Comparison of ENCODE assay signal across 1 cellular context in genomic region chr2:158456309-158457066, GRCh38.
TF ChIP-seq lines count a peak whose summit lies in the region.

Gene CCDC148, minus strand, starts transcription at chr2:158456753. Its CDS starts 314 bp downstream, at chr2:158456439.
Gene PKP4, plus strand, starts transcription at chr2:158456952. Its CDS starts 76,233 bp downstream, at chr2:158533185.

TF ChIP-seq in K562, 482 proteins besides CTCF, POLR2A, EP300 and RAD21 (continued from another document and continues in another):
- TF ChIP-seq NKRF (IDR thresholded peaks at IDR 0.05; ENCODE audit: borderline replicate concordance) (0 out of 2 replicates have a peak, but pooled peaks have one; percentile 34), ZEB2 (IDR thresholded peaks at IDR 0.05) (0 out of 2 replicates have a peak, but pooled peaks have one; percentile 31), EGR1 (conservative IDR thresholded peaks at IDR 0.05) (peak; percentile 75), HEY1 (CRISPR knock-in tag; IDR thresholded peaks at IDR 0.05; ENCODE audit: borderline replicate concordance) (no peak), HCFC1 (IDR thresholded peaks at IDR 0.05; ENCODE audit: low read depth, low read length) (peak; percentile 33; the same call in 1 of the 2 replicates), CEBPB (tag; IDR thresholded peaks at IDR 0.05) (no peak), LCOR (CRISPR knock-in tag; IDR thresholded peaks at IDR 0.05) (0 out of 2 replicates have a peak, but pooled peaks have one; percentile 64), MXI1 (IDR thresholded peaks at IDR 0.05; ENCODE audit: low read depth, low read length) (peak; percentile 85), NFYB (IDR thresholded peaks at IDR 0.05; ENCODE audit: extremely low read depth, insufficient read length) (peak; percentile 80), SP2 (IDR thresholded peaks at IDR 0.05; ENCODE audit: extremely low read depth, low read depth, low read length, poor library complexity, severe bottlenecking) (peak; percentile 43), CBFB (CRISPR knock-in tag; IDR thresholded peaks at IDR 0.05) (0 out of 2 replicates have a peak, but pooled peaks have one; percentile 59), JUND (IDR thresholded peaks at IDR 0.05; ENCODE audit: borderline replicate concordance, low read depth, low read length) (peak; percentile 34; the same call in 1 of the 2 replicates), JUND (tag; IDR thresholded peaks at IDR 0.05; ENCODE audit: borderline replicate concordance, low read depth, low read length) (no peak), RCOR1 (IDR thresholded peaks at IDR 0.05; ENCODE audit: borderline replicate concordance in 1 of 2, low read depth in 2 of 2, low read length in 2 of 2) (peak in 1 of 2 experiments; percentile 67; a peak in 2 of 4 replicates), CTBP1 (IDR thresholded peaks at IDR 0.05; ENCODE audit: borderline replicate concordance) (peak; percentile 44), ZNF639 (CRISPR knock-in tag; conservative IDR thresholded peaks at IDR 0.05 in 1 of 2, IDR thresholded peaks at IDR 0.05 in 1 of 2) (0 out of 4 replicates have a peak, but pooled peaks of 1 of the 2 experiments have one; percentile 40), CSDE1 (IDR thresholded peaks at IDR 0.05) (0 out of 4 replicates have a peak, but pooled peaks of 1 of the 2 experiments have one; percentile 64), TOE1 (IDR thresholded peaks at IDR 0.05; ENCODE audit: borderline replicate concordance) (peak; percentile 46; the same call in 1 of the 2 replicates), TOE1 (CRISPR knock-in tag; IDR thresholded peaks at IDR 0.05; ENCODE audit: borderline replicate concordance, low read depth) (no peak), TBP (optimal IDR thresholded peaks at IDR 0.05; ENCODE audit: low read depth, low read length) (peak; percentile 58), RB1 (IDR thresholded peaks at IDR 0.05; ENCODE audit: low read depth) (peak; percentile 65; the same call in 1 of the 2 replicates), GMEB1 (CRISPR knock-in tag; IDR thresholded peaks at IDR 0.05) (peak; percentile 79), HNRNPL (IDR thresholded peaks at IDR 0.05; ENCODE audit: low read depth, low read length) (peak; percentile 45), BMI1 (IDR thresholded peaks at IDR 0.05; ENCODE audit: low read length) (peak; percentile 66; the same call in 1 of the 2 replicates), CREB1 (IDR thresholded peaks at IDR 0.05) (peak; percentile 53; the same call in 1 of the 2 replicates), CREB1 (CRISPR knock-in tag; IDR thresholded peaks at IDR 0.05) (no peak), PYGO2 (tag; IDR thresholded peaks at IDR 0.05) (no peak), TBL1XR1 (IDR thresholded peaks at IDR 0.05; ENCODE audit: low read length in 2 of 2) (no peak), TAF1 (IDR thresholded peaks at IDR 0.05; ENCODE audit: control insufficient read depth, extremely low read depth, insufficient read depth, low read length, severe bottlenecking) (peak; percentile 61), RFX1 (IDR thresholded peaks at IDR 0.05) (peak; percentile 95), MLLT1 (IDR thresholded peaks at IDR 0.05) (peak in 1 of 2 experiments; percentile 26; a peak in 1 of 4 replicates), ATF7 (IDR thresholded peaks at IDR 0.05) (peak; percentile 20; the same call in 1 of the 2 replicates), RBM25 (IDR thresholded peaks at IDR 0.05; ENCODE audit: low read depth, low read length, severe bottlenecking) (peak; percentile 84), NEUROD1 (IDR thresholded peaks at IDR 0.05; ENCODE audit: borderline replicate concordance, low read depth, low read length, partially characterized antibody) (peak; percentile 89), STAG1 (CRISPR knock-in tag; IDR thresholded peaks at IDR 0.05; ENCODE audit: borderline replicate concordance) (no peak), CHD2 (IDR thresholded peaks at IDR 0.05; ENCODE audit: low read depth, low read length) (peak; percentile 64), ATF1 (CRISPR knock-in tag; IDR thresholded peaks at IDR 0.05) (no peak), ATF1 (tag; IDR thresholded peaks at IDR 0.05) (peak; percentile 67), TFAP4 (CRISPR knock-in tag; IDR thresholded peaks at IDR 0.05; ENCODE audit: borderline replicate concordance) (peak; percentile 85), ESRRA (IDR thresholded peaks at IDR 0.05; ENCODE audit: borderline replicate concordance, low read depth) (peak; percentile 79; the same call in 1 of the 2 replicates), NR2C1 (IDR thresholded peaks at IDR 0.05) (peak; percentile 92), NR2C1 (tag; IDR thresholded peaks at IDR 0.05) (peak; percentile 91), DACH1 (IDR thresholded peaks at IDR 0.05; ENCODE audit: partially characterized antibody) (peak; percentile 28), ASH1L (IDR thresholded peaks at IDR 0.05; ENCODE audit: borderline replicate concordance, low read depth, partially characterized antibody) (peak; percentile 83), PTTG1 (tag; IDR thresholded peaks at IDR 0.05; ENCODE audit: low read depth) (no peak), HMGXB4 (CRISPR knock-in tag; IDR thresholded peaks at IDR 0.05) (no peak), GATAD2B (IDR thresholded peaks at IDR 0.05; ENCODE audit: borderline replicate concordance) (no peak), E2F6 (IDR thresholded peaks at IDR 0.05; ENCODE audit: borderline replicate concordance in 1 of 2, extremely low read depth in 1 of 2, insufficient read depth in 1 of 2, insufficient read length in 1 of 2, low read depth in 1 of 2, low read length in 1 of 2, poor library complexity in 1 of 2, severe bottlenecking in 1 of 2) (peak in 1 of 2 experiments; percentile 98), MBD2 (IDR thresholded peaks at IDR 0.05; ENCODE audit: borderline replicate concordance, low read depth) (peak; percentile 87), ZNF212 (CRISPR knock-in tag; IDR thresholded peaks at IDR 0.05) (no peak), MNT (conservative IDR thresholded peaks at IDR 0.05) (peak in 1 of 2 experiments; percentile 43; a peak in 1 of 4 replicates), TEAD2 (tag; IDR thresholded peaks at IDR 0.05) (no peak), KLF13 (tag; IDR thresholded peaks at IDR 0.05; ENCODE audit: borderline replicate concordance, low read depth) (peak; percentile 53; the same call in 1 of the 2 replicates), U2AF2 (optimal IDR thresholded peaks at IDR 0.05; ENCODE audit: low read depth, low read length) (no peak), FOXM1 (IDR thresholded peaks at IDR 0.05; ENCODE audit: low read depth) (peak; percentile 55), FOXM1 (CRISPR knock-in tag; IDR thresholded peaks at IDR 0.05; ENCODE audit: low read depth) (no peak), NCOA2 (IDR thresholded peaks at IDR 0.05; ENCODE audit: partially characterized antibody in 2 of 2) (no peak), TAF7 (tag; IDR thresholded peaks at IDR 0.05) (no peak), BRD4 (IDR thresholded peaks at IDR 0.05) (no peak), POLR2AphosphoS5 (IDR thresholded peaks at IDR 0.05; ENCODE audit: control insufficient read depth, insufficient read depth, low read depth, low read length) (peak; percentile 70), NCOA6 (IDR thresholded peaks at IDR 0.05) (no peak), SIN3A (IDR thresholded peaks at IDR 0.05; ENCODE audit: borderline replicate concordance in 2 of 2, control insufficient read depth in 1 of 2, low read depth in 2 of 2, low read length in 2 of 2) (peak; percentile 55 to 82; a peak in 2 of 4 replicates), SMAD1 (IDR thresholded peaks at IDR 0.05; ENCODE audit: low read depth, low read length, partially characterized antibody) (no peak), FOS (IDR thresholded peaks at IDR 0.05; ENCODE audit: extremely low read depth, insufficient read length) (peak; percentile 89), CREM (IDR thresholded peaks at IDR 0.05; ENCODE audit: low read depth) (peak; percentile 50), HDAC2 (IDR thresholded peaks at IDR 0.05) (peak; percentile 67; the same call in 1 of the 2 replicates)
